In the genomic region with DNA sequence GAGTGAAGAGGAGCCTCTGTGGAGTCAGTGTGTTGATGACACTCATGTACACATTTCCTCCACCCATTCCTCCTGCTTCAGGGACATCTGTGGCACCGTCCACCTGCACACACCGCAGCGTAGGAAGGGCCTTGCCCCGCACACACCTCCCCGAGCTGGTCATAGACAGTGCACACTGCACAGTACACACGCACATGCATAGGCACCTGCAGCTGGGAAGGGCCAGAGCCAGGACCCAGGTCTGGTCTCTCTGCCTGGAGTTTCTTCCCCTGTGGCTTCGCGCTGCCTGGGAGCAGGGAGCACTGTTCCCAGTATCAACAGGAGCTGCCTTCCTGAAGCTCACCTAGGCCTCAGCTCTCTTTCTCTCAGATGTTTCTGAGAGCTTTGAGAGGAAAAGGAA, we compare ENCODE assay signal across 23 cellular contexts.
"Had no signal": no experiment of that assay in that cellular context is flagged by ENCODE, and none has a peak within 500 bp of the region (broad histone marks: within the 10 kb centered on the region; RNA-seq: fewer than 3 reads in every experiment).

No MANE protein-coding gene starts in this region.

- ATAC-seq: left cardiac atrium; left lobe of liver; natural killer cell; pancreas; right lobe of liver; stimulated activated memory B cell treated with anti-CD40 and anti-IgM and Interleukin-4, amounts not matched to agents 10 μg/mL and 1 μg/mL and 100 μg/mL, for 72 hours; stimulated activated naive CD8-positive, alpha-beta T cell treated with anti-CD3 and anti-CD28 coated beads, Interleukin-15, amount 100 ng/mL, for 72 hours had no signal

- H3K27ac ChIP-seq: hepatocyte, pancreas, prostate gland, right lobe of liver, tibial nerve, uterus had no signal

- H3K4me3 ChIP-seq: hepatocyte, lung, pancreas, prostate gland, right lobe of liver, smooth muscle cell, tibial nerve, uterus had no signal

- DNase-seq: kidney glomerular epithelial cell; left cardiac atrium; mesendoderm; naive B cell; natural killer cell; nephron progenitor cell; retina; stimulated activated CD4-positive, alpha-beta T cell treated with anti-CD3 and anti-CD28 coated beads, Interleukin-1b, Interleukin-23, amount 100 ng/mL, for 48 hours; stimulated activated CD4-positive, alpha-beta T cell treated with anti-CD3 and anti-CD28 coated beads, Interleukin-2, amount 100 ng/mL, for 48 hours; stimulated activated CD4-positive, alpha-beta T cell treated with anti-CD3 and anti-CD28 coated beads, Interleukin-4, amount 100 ng/mL, for 4 hours; stimulated activated CD8-positive, alpha-beta memory T cell treated with anti-CD3 and anti-CD28 coated beads, Interleukin-4, amount 100 ng/mL, for 48 hours; stimulated activated naive CD4-positive, alpha-beta T cell treated with Interleukin-2 at 50 U/mL for 16 hours; stimulated activated naive CD8-positive, alpha-beta T cell treated with anti-CD3 and anti-CD28 coated beads, Interleukin-15, amount 100 ng/mL, for 72 hours; uterus had no signal

- H3K36me3 ChIP-seq: pancreas, prostate gland, right lobe of liver, tibial nerve, uterus had no signal

- H3K9me3 ChIP-seq: pancreas, prostate gland, right lobe of liver, tibial nerve, uterus had no signal

- FAIRE-seq: pancreas had no signal

- H3K27me3 ChIP-seq: hepatocyte, pancreas, right lobe of liver, tibial nerve, uterus had no signal

- H3K4me1 ChIP-seq: pancreas, prostate gland, right lobe of liver, tibial nerve, uterus had no signal
